In the genomic region with DNA sequence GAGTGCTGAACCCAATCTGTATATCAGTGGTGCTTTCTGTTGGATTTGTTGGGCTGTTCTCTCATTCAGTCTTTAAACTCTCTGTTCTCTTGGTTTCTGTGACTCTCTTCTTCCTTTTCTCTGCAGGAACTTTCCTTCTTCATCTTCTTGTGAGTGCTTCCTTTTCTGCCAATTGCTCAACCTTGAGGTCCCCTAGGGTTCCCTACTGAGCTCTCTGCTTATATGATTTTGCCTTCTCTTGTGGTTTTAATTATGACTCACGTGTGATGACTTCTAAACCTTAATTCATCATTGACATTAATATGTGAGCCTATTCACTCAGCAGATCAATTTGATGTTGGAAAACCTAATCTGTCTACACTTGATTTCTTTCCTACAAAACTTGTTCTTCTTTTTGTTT, we compare ENCODE assay signal across 21 cellular contexts. TPM values are rescaled to one million over a fixed set of nuclear protein-coding genes. Genes with fewer than 3 reads are reported as not detected.
"Had no signal": no experiment of that assay in that cellular context is flagged by ENCODE, and none has a peak within 500 bp of the region (broad histone marks: within the 10 kb centered on the region; RNA-seq: fewer than 3 reads in every experiment).

No MANE protein-coding gene starts in this region.

- H3K4me3 Mint-ChIP-seq: activated B cell treated with CpG ODN at 0.5 μM for 24 hours; activated CD8-positive, alpha-beta T cell treated with anti-CD3 and anti-CD28 coated beads, Interleukin-2, amount 10 ng/mL, durations not matched to agents 7 days and 5 days; brain; dendritic cell treated with granulocyte-macrophage colony-stimulating factor and Interleukin-4, amounts not matched to agents 40 ng/mL and 50 ng/mL, for 4 days; effector memory CD8-positive, alpha-beta T cell; naive thymus-derived CD8-positive, alpha-beta T cell; stimulated activated effector memory CD8-positive, alpha-beta T cell treated with anti-CD3 and anti-CD28 coated beads, Interleukin-12 subunit alpha, Interleukin-12 subunit beta, amount 100 ng/mL, for 72 hours; T-helper 2 cell treated with Interferon-gamma antibody and Interleukin-4, amounts not matched to agents 5 μg/mL and 100 μg/mL, for 36 hours had no signal

- DNase-seq: activated B cell treated with CpG ODN at 0.5 μM for 24 hours; activated CD4-positive, alpha-beta T cell treated with anti-CD3 and anti-CD28 coated beads for 48 hours; activated CD8-positive, alpha-beta memory T cell treated with anti-CD3 and anti-CD28 coated beads, Interleukin-2, amount 50 U/mL, for 4 hours; activated CD8-positive, alpha-beta T cell treated with anti-CD3 and anti-CD28 coated beads, Interleukin-2, amount 10 ng/mL, durations not matched to agents 7 days and 5 days; activated effector memory CD4-positive, alpha-beta T cell treated with anti-CD3 and anti-CD28 coated beads, Interleukin-2, amount 50 U/mL, for 16 hours; activated T-cell treated with anti-CD3 and anti-CD28 coated beads, Interleukin-2, amount 50 U/mL, for 48 hours; effector memory CD8-positive, alpha-beta T cell; naive thymus-derived CD8-positive, alpha-beta T cell; stimulated activated CD4-positive, alpha-beta T cell treated with anti-CD3 and anti-CD28 coated beads, Interleukin-12 subunit alpha, Interleukin-12 subunit beta, amount 100 ng/mL, for 4 hours; stimulated activated CD4-positive, alpha-beta T cell treated with anti-CD3 and anti-CD28 coated beads, Interleukin-2, amount 100 ng/mL, for 24 hours; thyroid gland had no signal

- H3K4me2 ChIP-seq: hepatocyte had no signal

- H3K27me3 Mint-ChIP-seq: brain had no signal

- H3K27ac ChIP-seq: hepatocyte, neutrophil, thyroid gland had no signal

- H3K27ac Mint-ChIP-seq: activated B cell treated with CpG ODN at 0.5 μM for 24 hours; activated CD8-positive, alpha-beta T cell treated with anti-CD3 and anti-CD28 coated beads, Interleukin-2, amount 10 ng/mL, durations not matched to agents 7 days and 5 days; activated naive CD4-positive, alpha-beta T cell treated with anti-CD3 and anti-CD28 coated beads, Interleukin-2, amount 50 U/mL, for 72 hours; brain; dendritic cell treated with granulocyte-macrophage colony-stimulating factor and Interleukin-4, amounts not matched to agents 40 ng/mL and 50 ng/mL, for 4 days; effector memory CD8-positive, alpha-beta T cell; naive thymus-derived CD8-positive, alpha-beta T cell; stimulated activated effector memory CD8-positive, alpha-beta T cell treated with anti-CD3 and anti-CD28 coated beads, Interleukin-12 subunit alpha, Interleukin-12 subunit beta, amount 100 ng/mL, for 72 hours; T-helper 2 cell treated with Interferon-gamma antibody and Interleukin-4, amounts not matched to agents 5 μg/mL and 100 μg/mL, for 36 hours had no signal

- H3K4me3 ChIP-seq: hepatocyte, thyroid gland had no signal

- H3K9me3 Mint-ChIP-seq: activated B cell treated with CpG ODN at 0.5 μM for 24 hours; activated naive CD4-positive, alpha-beta T cell treated with anti-CD3 and anti-CD28 coated beads, Interleukin-2, amount 50 U/mL, for 72 hours; brain; dendritic cell treated with granulocyte-macrophage colony-stimulating factor and Interleukin-4, amounts not matched to agents 40 ng/mL and 50 ng/mL, for 4 days; effector memory CD8-positive, alpha-beta T cell; naive thymus-derived CD8-positive, alpha-beta T cell; stimulated activated effector memory CD8-positive, alpha-beta T cell treated with anti-CD3 and anti-CD28 coated beads, Interleukin-12 subunit alpha, Interleukin-12 subunit beta, amount 100 ng/mL, for 72 hours; T-helper 2 cell treated with Interferon-gamma antibody and Interleukin-4, amounts not matched to agents 5 μg/mL and 100 μg/mL, for 36 hours had no signal

- H3K4me1 ChIP-seq: thyroid gland had no signal

- H2AFZ ChIP-seq: hepatocyte had no signal

- H3K27me3 ChIP-seq: hepatocyte, thyroid gland had no signal

- H3K79me2 ChIP-seq: hepatocyte had no signal

- H3K36me3 ChIP-seq: neutrophil, thyroid gland had no signal

- H3K4me1 Mint-ChIP-seq: activated B cell treated with CpG ODN at 0.5 μM for 24 hours; brain; stimulated activated effector memory CD8-positive, alpha-beta T cell treated with anti-CD3 and anti-CD28 coated beads, Interleukin-12 subunit alpha, Interleukin-12 subunit beta, amount 100 ng/mL, for 72 hours had no signal

- H3K9me3 ChIP-seq: neutrophil, thyroid gland had no signal

- H3K36me3 Mint-ChIP-seq: activated naive CD4-positive, alpha-beta T cell treated with anti-CD3 and anti-CD28 coated beads, Interleukin-2, amount 50 U/mL, for 72 hours; brain; stimulated activated effector memory CD8-positive, alpha-beta T cell treated with anti-CD3 and anti-CD28 coated beads, Interleukin-12 subunit alpha, Interleukin-12 subunit beta, amount 100 ng/mL, for 72 hours had no signal

RNA-seq across cellular contexts. Expression of gene MOBP, which starts 39.4 kb away (rescaled TPM):
- total RNA-seq: activated CD8-positive, alpha-beta T cell treated with anti-CD3 and anti-CD28 coated beads, Interleukin-2, amount 10 ng/mL, durations not matched to agents 7 days and 5 days; activated naive CD4-positive, alpha-beta T cell treated with anti-CD3 and anti-CD28 coated beads, Interleukin-2, amount 50 U/mL, for 72 hours; left lobe of liver; lung microvascular endothelial cell; naive thymus-derived CD8-positive, alpha-beta T cell; renal cortical epithelial cell; thyroid gland had no signal
